Comparison of ENCODE assay signal across 8 cellular contexts in genomic region chr4:85747871-85748491, GRCh38.
DNase-seq lines count a peak whose midpoint lies in the region; ATAC-seq and TF ChIP-seq lines count a peak whose summit lies in the region.

No MANE protein-coding gene starts in this region.

- intact Hi-C loops in ovary (cut with DNase I) = loop anchor here in 2 of 4 donors (5.0 to 10.0 kb wide), 2 partner anchors 601 to 603 kb away; no protein-coding TSS in a partner anchor
- intact Hi-C loops in activated T-helper 2 cell treated with anti-CD3 and anti-CD28 coated beads, Interferon-gamma antibody, Interleukin-2, Interleukin-4, amounts not matched to agents 10 μg/mL and 5 μg/mL and 100 μg/mL, durations not matched to agents 14 hours and 24 hours and 36 hours (cut with micrococcal nuclease) = loop anchor here (5.0 kb wide), 1 partner anchor 601 kb away; no protein-coding TSS in a partner anchor

- no peaks in the 10 kb centered on the region for H3K4me1 Mint-ChIP-seq in T-helper 17 cell
- H3K4me1 Mint-ChIP-seq in activated T-helper 2 cell treated with anti-CD3 and anti-CD28 coated beads, Interferon-gamma antibody, Interleukin-2, Interleukin-4, amounts not matched to agents 10 μg/mL and 5 μg/mL and 100 μg/mL, durations not matched to agents 14 hours and 24 hours and 36 hours (ENCODE audit: low read depth) = no peaks in the 10 kb centered on the region

- H3K9me3 ChIP-seq in BE2C (no peaks in the 10 kb centered on the region), T-helper 17 cell (ENCODE audit: control insufficient read depth, low read length, poor library complexity, severe bottlenecking) (no peaks in the 10 kb centered on the region), ovary (no peaks in the 10 kb centered on the region)

- H3K4me3 Mint-ChIP-seq in T-helper 17 cell = no peak overlapping the region
- no peak overlapping the region for H3K4me3 Mint-ChIP-seq in activated T-helper 2 cell treated with anti-CD3 and anti-CD28 coated beads, Interferon-gamma antibody, Interleukin-2, Interleukin-4, amounts not matched to agents 10 μg/mL and 5 μg/mL and 100 μg/mL, durations not matched to agents 14 hours and 24 hours and 36 hours (ENCODE audit: low read depth)

- TF ChIP-seq CTCF in BE2C (IDR thresholded peaks at IDR 0.05; ENCODE audit: low read depth, low read length) (peak; percentile 89), foreskin keratinocyte (conservative IDR thresholded peaks at IDR 0.05) (peak; percentile 95), ovary (IDR thresholded peaks at IDR 0.05) (peak; percentile 49 to 60 (median 52))

- no peak for TF ChIP-seq POLR2A in ovary (IDR thresholded peaks at IDR 0.05)

- H3K4me3 ChIP-seq in BE2C (ENCODE audit: low read depth, low read length) (no peak overlapping the region), ovary (no peak overlapping the region)

- H3K27ac ChIP-seq in foreskin keratinocyte (no peak overlapping the region), ovary (no peak overlapping the region)

- no peaks in the 10 kb centered on the region for H3K9me3 Mint-ChIP-seq in activated T-helper 2 cell treated with anti-CD3 and anti-CD28 coated beads, Interferon-gamma antibody, Interleukin-2, Interleukin-4, amounts not matched to agents 10 μg/mL and 5 μg/mL and 100 μg/mL, durations not matched to agents 14 hours and 24 hours and 36 hours

- H3K36me3 ChIP-seq in BE2C (no peaks in the 10 kb centered on the region), ovary (no peaks in the 10 kb centered on the region)

- H3K27me3 ChIP-seq in BE2C (no peaks in the 10 kb centered on the region), foreskin keratinocyte (no peaks in the 10 kb centered on the region), ovary (no peaks in the 10 kb centered on the region)

- no peak overlapping the region for H3K27ac Mint-ChIP-seq in T-helper 17 cell
- H3K27ac Mint-ChIP-seq in activated T-helper 2 cell treated with anti-CD3 and anti-CD28 coated beads, Interferon-gamma antibody, Interleukin-2, Interleukin-4, amounts not matched to agents 10 μg/mL and 5 μg/mL and 100 μg/mL, durations not matched to agents 14 hours and 24 hours and 36 hours = no peak overlapping the region

- WGBS in ovary, 3 donors = 36% methylated on average over 3 of the region's 3 CpGs

- H3K4me1 ChIP-seq in BE2C = 0 out of 2 replicates have a peak, but pooled peaks cover 2% of the 10 kb centered on the region
- H3K4me1 ChIP-seq in foreskin keratinocyte = peaks cover 20% of the 10 kb centered on the region
- no peaks in the 10 kb centered on the region for H3K4me1 ChIP-seq in ovary (ENCODE audit: insufficient read depth)

- H3K36me3 Mint-ChIP-seq in T-helper 17 cell (ENCODE audit: low read depth) = no peaks in the 10 kb centered on the region
- no peaks in the 10 kb centered on the region for H3K36me3 Mint-ChIP-seq in activated T-helper 2 cell treated with anti-CD3 and anti-CD28 coated beads, Interferon-gamma antibody, Interleukin-2, Interleukin-4, amounts not matched to agents 10 μg/mL and 5 μg/mL and 100 μg/mL, durations not matched to agents 14 hours and 24 hours and 36 hours (ENCODE audit: low read depth)

- no peaks in the 10 kb centered on the region for H3K27me3 Mint-ChIP-seq in T-helper 17 cell
- H3K27me3 Mint-ChIP-seq in activated T-helper 2 cell treated with anti-CD3 and anti-CD28 coated beads, Interferon-gamma antibody, Interleukin-2, Interleukin-4, amounts not matched to agents 10 μg/mL and 5 μg/mL and 100 μg/mL, durations not matched to agents 14 hours and 24 hours and 36 hours (ENCODE audit: low read depth) = no peaks in the 10 kb centered on the region

- DNase-seq in BE2C (peak; percentile 48), NCI-H187 treated with DMSO at 0.1 percent for 48 hours (lab: John Stamatoyannopoulos, UW) (peak; percentile 51), T-helper 17 cell (no peak), foreskin keratinocyte (peak in 1 of 2 donors; percentile 56), ovary (peak in 1 of 5 donors; percentile 50)
- DNase-seq in activated T-helper 2 cell treated with anti-CD3 and anti-CD28 coated beads, Interferon-gamma antibody, Interleukin-2, Interleukin-4, amounts not matched to agents 10 μg/mL and 5 μg/mL and 100 μg/mL, durations not matched to agents 14 hours and 24 hours and 36 hours (ENCODE audit: low spot score) = no peak

- no peak for TF ChIP-seq EP300 in ovary (IDR thresholded peaks at IDR 0.05)

- peak; percentile 46 for ATAC-seq in GM18868 (IDR thresholded peaks at IDR 0.05; ENCODE audit: unreplicated experiment)
- ATAC-seq in HG03039 (IDR thresholded peaks at IDR 0.05; ENCODE audit: unreplicated experiment) = peak; percentile 75
- peak; percentile 52 for ATAC-seq in T-helper 17 cell
- peak; percentile 38 for ATAC-seq in foreskin keratinocyte

Comparison
In these comparisons a context has a peak if more than half of its experiments do, and no peak if none do; other contexts are left out.
1. DNase-seq: peak in BE2C (single experiment) and NCI-H187 treated with DMSO at 0.1 percent for 48 hours (single experiment); none in T-helper 17 cell (0 of 3) and activated T-helper 2 cell treated with anti-CD3 and anti-CD28 coated beads, Interferon-gamma antibody, Interleukin-2, Interleukin-4, amounts not matched to agents 10 μg/mL and 5 μg/mL and 100 μg/mL, durations not matched to agents 14 hours and 24 hours and 36 hours (single experiment).
2. Peak in every context shown above with its lines, with median percentiles within 50 percentile points of each other: CTCF ChIP-seq and ATAC-seq.